In the genomic region with DNA sequence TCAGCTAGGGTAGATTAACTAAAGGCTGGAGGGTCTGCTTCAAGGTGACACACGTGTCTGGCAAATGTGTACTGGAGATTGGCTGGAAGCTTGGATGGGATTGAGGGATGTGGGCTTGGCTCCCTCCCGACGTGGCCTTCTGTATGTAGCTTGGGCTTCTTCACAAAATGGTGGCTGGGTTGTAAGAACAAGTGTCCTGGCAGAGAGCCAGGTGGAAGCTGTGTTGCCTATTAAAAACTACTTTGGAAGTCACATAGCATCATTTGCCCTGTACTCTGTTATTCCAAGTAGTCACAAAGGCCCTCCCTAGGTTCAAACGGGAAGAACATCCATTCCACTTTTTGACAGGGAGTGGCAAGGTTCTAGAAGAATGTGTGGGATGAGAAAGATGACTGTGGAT, we compare ENCODE assay signal across 25 cellular contexts.
"Had no signal": no experiment of that assay in that cellular context is flagged by ENCODE, and none has a peak within 500 bp of the region (broad histone marks: within the 10 kb centered on the region; RNA-seq: fewer than 3 reads in every experiment).

No MANE protein-coding gene starts in this region.

- H3K4me2 ChIP-seq: neural progenitor cell had no signal

- DNase-seq: dermis blood vessel endothelial cell; effector memory CD4-positive, alpha-beta T cell; esophagus squamous epithelium; foreskin melanocyte; hypothalamus; immature natural killer cell; islet precursor cell; mucosa of descending colon; naive B cell; stimulated activated CD4-positive, alpha-beta T cell treated with anti-CD3 and anti-CD28 coated beads, Interleukin-2, amount 100 ng/mL, for 24 hours; stimulated activated CD4-positive, alpha-beta T cell treated with anti-CD3 and anti-CD28 coated beads, Interleukin-4, amount 100 ng/mL, for 24 hours; stimulated activated naive CD8-positive, alpha-beta T cell treated with anti-CD3 and anti-CD28 coated beads, Interleukin-15, Interleukin-2, amounts not matched to agents 100 U/mL and 50 U/mL, for 24 hours; substantia nigra; testis; tibial artery had no signal

- H3K36me3 ChIP-seq: esophagus squamous epithelium, neural progenitor cell, right atrium auricular region, tibial artery had no signal

- H3K9ac ChIP-seq: neural progenitor cell, parathyroid adenoma had no signal

- H3K79me2 ChIP-seq: parathyroid adenoma had no signal

- H2AFZ ChIP-seq: neural progenitor cell, parathyroid adenoma had no signal

- H3K27me3 ChIP-seq: esophagus squamous epithelium, neural progenitor cell, right atrium auricular region, testis, tibial artery had no signal

- H3K9me3 ChIP-seq: esophagus squamous epithelium, right atrium auricular region, testis, tibial artery had no signal

- ATAC-seq: left lobe of liver; mucosa of descending colon; natural killer cell treated with Interleukin-12 subunit alpha and Interleukin-12 subunit beta and Interleukin-15 and Interleukin-18, amount 100 ng/mL, for 72 hours; sciatic nerve; stimulated activated memory B cell treated with anti-CD40 and anti-IgM and Interleukin-4, amounts not matched to agents 10 μg/mL and 1 μg/mL and 100 μg/mL, for 72 hours; stimulated activated naive CD8-positive, alpha-beta T cell treated with anti-CD3 and anti-CD28 coated beads, Interleukin-15, Interleukin-2, amounts not matched to agents 100 U/mL and 50 U/mL, for 24 hours had no signal

- H3K4me3 ChIP-seq: coronary artery, esophagus squamous epithelium, lung, mucosa of descending colon, neural progenitor cell, right atrium auricular region, testis, tibial artery had no signal

- H3K27ac ChIP-seq: coronary artery, esophagus squamous epithelium, neural progenitor cell, parathyroid adenoma, right atrium auricular region, testis, tibial artery had no signal

- H3K4me1 ChIP-seq: neural progenitor cell, testis had no signal

- FAIRE-seq: endothelial cell of umbilical vein had no signal
